Comparison of ENCODE assay signal across 27 cellular contexts in genomic region chr2:206780671-206781070, GRCh38.
"Had no signal": no experiment of that assay in that cellular context is flagged by ENCODE, and none has a peak within 500 bp of the region (broad histone marks: within the 10 kb centered on the region; RNA-seq: fewer than 3 reads in every experiment).

No MANE protein-coding gene starts in this region.

- H3K4me1 ChIP-seq: esophagus squamous epithelium, neural progenitor cell, parathyroid adenoma, suprapubic skin, upper lobe of right lung, uterus had no signal

- H3K9ac ChIP-seq: neural progenitor cell, parathyroid adenoma had no signal

- H3K27me3 Mint-ChIP-seq: effector memory CD8-positive, alpha-beta T cell; memory B cell; naive thymus-derived CD4-positive, alpha-beta T cell; progenitor cell of endocrine pancreas; stimulated activated naive CD8-positive, alpha-beta T cell treated with anti-CD3 and anti-CD28 coated beads, Interleukin-15, amount 100 ng/mL, for 72 hours had no signal

- FAIRE-seq: endometrium, kidney had no signal

- H3K4me1 Mint-ChIP-seq: mesothelial cell of epicardium, nephron, neural progenitor cell had no signal

- H3K4me3 ChIP-seq: esophagus squamous epithelium, lung, neural progenitor cell, smooth muscle cell, suprapubic skin, transverse colon, upper lobe of right lung, uterus had no signal

- H3K27me3 ChIP-seq: esophagus squamous epithelium, neural progenitor cell, suprapubic skin, transverse colon, upper lobe of right lung, uterus had no signal

- H2AFZ ChIP-seq: neural progenitor cell, parathyroid adenoma had no signal

- H3K27ac Mint-ChIP-seq: effector memory CD8-positive, alpha-beta T cell; memory B cell; mesothelial cell of epicardium; nephron; neural progenitor cell; progenitor cell of endocrine pancreas; stimulated activated naive CD8-positive, alpha-beta T cell treated with anti-CD3 and anti-CD28 coated beads, Interleukin-15, amount 100 ng/mL, for 72 hours had no signal

- DNase-seq: cortex of kidney; effector memory CD8-positive, alpha-beta T cell; erythroblast; esophagus squamous epithelium; foreskin melanocyte; head of caudate nucleus; kidney; naive thymus-derived CD4-positive, alpha-beta T cell; stimulated activated CD4-positive, alpha-beta T cell treated with anti-CD3 and anti-CD28 coated beads, Interleukin-12 subunit alpha, Interleukin-12 subunit beta, amount 100 ng/mL, for 4 hours; stimulated activated CD4-positive, alpha-beta T cell treated with anti-CD3 and anti-CD28 coated beads, Interleukin-1b, Interleukin-23, amount 100 ng/mL, for 48 hours; stimulated activated CD4-positive, alpha-beta T cell treated with anti-CD3 and anti-CD28 coated beads, Interleukin-4, amount 100 ng/mL, for 1 hour; stimulated activated CD8-positive, alpha-beta memory T cell treated with anti-CD3 and anti-CD28 coated beads, Interleukin-4, amount 100 ng/mL, for 48 hours; stimulated activated naive CD8-positive, alpha-beta T cell treated with anti-CD3 and anti-CD28 coated beads, Interleukin-15, amount 100 ng/mL, for 72 hours; transverse colon; upper lobe of right lung; uterus had no signal

- ATAC-seq: effector memory CD8-positive, alpha-beta T cell; sciatic nerve; stimulated activated naive CD8-positive, alpha-beta T cell treated with anti-CD3 and anti-CD28 coated beads, Interleukin-15, amount 100 ng/mL, for 72 hours; upper lobe of right lung had no signal

- H3K27ac ChIP-seq: esophagus squamous epithelium, neural progenitor cell, parathyroid adenoma, suprapubic skin, transverse colon, upper lobe of right lung, uterus had no signal

- H3K4me3 Mint-ChIP-seq: effector memory CD8-positive, alpha-beta T cell; memory B cell; mesothelial cell of epicardium; naive thymus-derived CD4-positive, alpha-beta T cell; nephron; neural progenitor cell; stimulated activated naive CD8-positive, alpha-beta T cell treated with anti-CD3 and anti-CD28 coated beads, Interleukin-15, amount 100 ng/mL, for 72 hours had no signal

- H3K4me2 ChIP-seq: neural progenitor cell, smooth muscle cell had no signal
